ENCODE assay signal across 22 cellular contexts in the genomic region with DNA sequence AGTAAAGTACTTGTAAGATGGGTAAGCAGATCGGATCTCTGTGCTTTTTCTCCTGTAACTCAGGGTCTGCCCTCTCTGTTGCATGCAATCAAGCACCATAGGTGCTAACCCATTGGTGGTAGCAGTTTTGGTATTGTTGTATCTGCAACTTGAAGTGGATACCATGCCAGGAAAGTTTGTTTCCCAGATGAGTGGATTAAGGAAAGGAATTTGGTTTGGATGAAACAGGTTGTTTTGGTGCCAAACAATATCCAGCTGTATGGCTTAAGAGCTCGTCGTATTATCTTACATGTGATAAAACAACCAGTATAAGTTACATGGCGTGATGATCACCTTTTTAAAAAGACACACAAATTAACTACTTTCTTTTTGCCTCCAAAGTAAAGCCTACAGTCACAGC.
A peak's percentile ranks its signal among the peaks of the same experiment; 100 is the strongest.
DNase-seq lines count a peak whose midpoint lies in the region; ATAC-seq and TF ChIP-seq lines count a peak whose summit lies in the region.
"Had no signal": no experiment of that assay in that cellular context is flagged by ENCODE, and none has a peak within 500 bp of the region (broad histone marks: within the 10 kb centered on the region; RNA-seq: fewer than 3 reads in every experiment).

No MANE protein-coding gene starts in this region.

- DNase-seq in AG09319 (ENCODE audit: extremely low read depth, low read depth): peak; percentile 11
- no peak for DNase-seq in WTC11 (ENCODE audit: low spot score)
- peak; percentile 21 for DNase-seq in fibroblast of gingiva (ENCODE audit: low read depth)
- DNase-seq in MG63: no peak
- DNase-seq in SK-N-SH: no peak
- no peak for DNase-seq in PC-9
- DNase-seq: Calu3; CD8-positive, alpha-beta T cell; DMS53; EL; GOT3; NCI-H1048; NCI-H1436; NCI-H2029; NCI-H2171; NCI-H446 treated with DMSO at 0.1 percent for 48 hours; NCI-H69; Peyer's patch had no signal

- peaks cover 23% of the 10 kb centered on the region for H3F3A ChIP-seq in SK-N-SH (replicated peaks; ENCODE audit: insufficient read depth)
- H3F3A ChIP-seq in PC-9 (ENCODE audit: insufficient read depth, low read depth): no peaks in the 10 kb centered on the region

- H3K9ac ChIP-seq in SK-N-SH: no peak overlapping the region
- H3K9ac ChIP-seq: BLaER1 treated with 17β-estradiol and CSF1 and Interleukin-3, amounts not matched to agents 10 nM and 100 nM; KMS-11 had no signal

- H3K27me3 ChIP-seq in MG63 (no peaks in the 10 kb centered on the region), SK-N-SH (ENCODE audit: insufficient read depth) (no peaks in the 10 kb centered on the region), PC-9 (ENCODE audit: insufficient read depth, low read depth) (no peaks in the 10 kb centered on the region)
- H3K27me3 ChIP-seq: BLaER1 treated with 17β-estradiol and CSF1 and Interleukin-3, amounts not matched to agents 10 nM and 100 nM; Peyer's patch; SJSA1 had no signal

- no peak for TF ChIP-seq EP300 in SK-N-SH (IDR thresholded peaks at IDR 0.05; ENCODE audit: borderline replicate concordance in 1 of 2, low read depth in 1 of 2, low read length in 1 of 2)

- H3K79me2 ChIP-seq in SK-N-SH (ENCODE audit: insufficient read depth) (no peaks in the 10 kb centered on the region), PC-9 (ENCODE audit: low read depth) (no peaks in the 10 kb centered on the region)

- H3K4me1 ChIP-seq in SK-N-SH (ENCODE audit: control insufficient read depth in 1 of 2, insufficient read depth in 2 of 2, low read depth in 1 of 2, low read length in 1 of 2) (peaks cover 7 to 28% of the 10 kb centered on the region in 2 experiments), PC-9 (replicated peaks; ENCODE audit: insufficient read depth) (no peaks in the 10 kb centered on the region)
- H3K4me1 ChIP-seq: BLaER1 treated with 17β-estradiol and CSF1 and Interleukin-3, amounts not matched to agents 10 nM and 100 nM; Peyer's patch had no signal

- H2AFZ ChIP-seq in SK-N-SH (ENCODE audit: low read depth): no peak overlapping the region
- no peak overlapping the region for H2AFZ ChIP-seq in PC-9

- H4K20me1 ChIP-seq in SK-N-SH (ENCODE audit: insufficient read depth) (no peaks in the 10 kb centered on the region), PC-9 (ENCODE audit: insufficient read depth) (no peaks in the 10 kb centered on the region)
- H4K20me1 ChIP-seq: BLaER1 treated with 17β-estradiol and CSF1 and Interleukin-3, amounts not matched to agents 10 nM and 100 nM had no signal

- CTCF ChIA-PET in WTC11 (lab: Charles Lee): no interaction called here
- CTCF ChIA-PET in SK-N-SH (lab: Yijun Ruan, JAX): no interaction called here
- CTCF ChIA-PET in PC-9 (lab: Charles Lee): no interaction called here

- H3K36me3 ChIP-seq in MG63 (no peaks in the 10 kb centered on the region), SK-N-SH (replicated peaks in 1 of 2; ENCODE audit: control insufficient read depth in 1 of 2, insufficient read depth in 2 of 2, low read length in 1 of 2) (no peaks in the 10 kb centered on the region), PC-9 (ENCODE audit: low read depth) (no peaks in the 10 kb centered on the region)
- H3K36me3 ChIP-seq: BLaER1 treated with 17β-estradiol and CSF1 and Interleukin-3, amounts not matched to agents 10 nM and 100 nM; Peyer's patch; SJSA1 had no signal

- H3K27ac Mint-ChIP-seq in WTC11 (no peak overlapping the region), nephron (peak overlapping the region in 2 of 3 experiments; percentile 73 to 78)
- H3K27ac Mint-ChIP-seq: CD8-positive, alpha-beta T cell had no signal

- H3K4me1 Mint-ChIP-seq in WTC11 (peaks cover 47% of the 10 kb centered on the region), nephron (peaks cover 53% of the 10 kb centered on the region)

- ATAC-seq in WTC11: 0 out of 2 replicates have a peak, but pooled peaks have one; percentile 30
- ATAC-seq: CD8-positive, alpha-beta T cell had no signal

- no peaks in the 10 kb centered on the region for H3K27me3 Mint-ChIP-seq in WTC11 (ENCODE audit: low read depth)
- H3K27me3 Mint-ChIP-seq in nephron (ENCODE audit: low read depth): no peaks in the 10 kb centered on the region

- no peaks in the 10 kb centered on the region for H3K9me2 ChIP-seq in SK-N-SH
- H3K9me2 ChIP-seq in PC-9 (ENCODE audit: insufficient read depth): no peaks in the 10 kb centered on the region

- H3K4me2 ChIP-seq in SK-N-SH (no peak overlapping the region), PC-9 (no peak overlapping the region)
- H3K4me2 ChIP-seq: BLaER1 treated with 17β-estradiol and CSF1 and Interleukin-3, amounts not matched to agents 10 nM and 100 nM; KMS-11 had no signal

- TF ChIP-seq CTCF in AG09319 (IDR thresholded peaks at IDR 0.05; ENCODE audit: low read depth, low read length): no peak
- TF ChIP-seq CTCF in WTC11 (IDR thresholded peaks at IDR 0.05): no peak
- no peak for TF ChIP-seq CTCF in nephron (IDR thresholded peaks at IDR 0.05; ENCODE audit: unreplicated experiment in 3 of 3)
- no peak for TF ChIP-seq CTCF in SK-N-SH (IDR thresholded peaks at IDR 0.05)
- TF ChIP-seq CTCF in PC-9 (conservative IDR thresholded peaks at IDR 0.05): no peak

- H3K9me3 ChIP-seq in MG63 (no peaks in the 10 kb centered on the region), SK-N-SH (no peaks in the 10 kb centered on the region), PC-9 (ENCODE audit: insufficient read depth, low read depth) (no peaks in the 10 kb centered on the region)
- H3K9me3 ChIP-seq: BLaER1 treated with 17β-estradiol and CSF1 and Interleukin-3, amounts not matched to agents 10 nM and 100 nM; Peyer's patch; SJSA1 had no signal

- H3K9me3 Mint-ChIP-seq in WTC11 (no peaks in the 10 kb centered on the region), nephron (no peaks in the 10 kb centered on the region)
- H3K9me3 Mint-ChIP-seq: CD8-positive, alpha-beta T cell had no signal

- WGBS in SK-N-SH (ENCODE audit: low lambda C conversion rate): 89% methylated on average over 4 of the region's 4 CpGs

- BruUV-seq in PC-9 (replicated peaks; lab: Mats Ljungman, UMichigan): no TSS peak

- H3K4me3 ChIP-seq in MG63 (no peak overlapping the region), SK-N-SH (ENCODE audit: low read depth in 2 of 2, low read length in 1 of 2) (no peak overlapping the region), PC-9 (no peak overlapping the region)
- H3K4me3 ChIP-seq: BLaER1 treated with 17β-estradiol and CSF1 and Interleukin-3, amounts not matched to agents 10 nM and 100 nM; Peyer's patch; SJSA1 had no signal

- POLR2A ChIA-PET in WTC11 (lab: Charles Lee) (no interaction called here), SK-N-SH (lab: Yijun Ruan, JAX) (no interaction called here), PC-9 (lab: Charles Lee; ENCODE audit: unreplicated experiment) (no interaction called here)

- no peak for TF ChIP-seq RAD21 in SK-N-SH (IDR thresholded peaks at IDR 0.05; ENCODE audit: low read length)

- H3K4me3 Mint-ChIP-seq in WTC11 (no peak overlapping the region), nephron (no peak overlapping the region)
- H3K4me3 Mint-ChIP-seq: CD8-positive, alpha-beta T cell had no signal

- H3K36me3 Mint-ChIP-seq in WTC11 (no peaks in the 10 kb centered on the region), nephron (ENCODE audit: low read depth) (no peaks in the 10 kb centered on the region)
- H3K36me3 Mint-ChIP-seq: CD8-positive, alpha-beta T cell had no signal

- intact Hi-C loops in PC-9 (cut with micrococcal nuclease; ENCODE audit: unreplicated experiment): no loop called here

- H3K27ac ChIP-seq in SK-N-SH (ENCODE audit: low read depth in 2 of 2, low read length in 1 of 2): no peak overlapping the region
- H3K27ac ChIP-seq in PC-9: no peak overlapping the region
- H3K27ac ChIP-seq: BLaER1 treated with 17β-estradiol and CSF1 and Interleukin-3, amounts not matched to agents 10 nM and 100 nM; KMS-11; Peyer's patch; SJSA1 had no signal

TF ChIP-seq in WTC11, 78 proteins besides CTCF, POLR2A, EP300 and RAD21:
- TF ChIP-seq NFATC4 (CRISPR knock-in tag; IDR thresholded peaks at IDR 0.05) (no peak), NR3C1 (CRISPR knock-in tag; conservative IDR thresholded peaks at IDR 0.05; ENCODE audit: low read depth) (no peak)

TF ChIP-seq in SK-N-SH, 30 proteins besides CTCF, POLR2A, EP300 and RAD21 (continues in another document):
- no peak for TF ChIP-seq RXRA (IDR thresholded peaks at IDR 0.05; ENCODE audit: borderline replicate concordance, low read depth)
- no peak for TF ChIP-seq RCOR1 (IDR thresholded peaks at IDR 0.05; ENCODE audit: low read length)
- TF ChIP-seq, protein P1, sequence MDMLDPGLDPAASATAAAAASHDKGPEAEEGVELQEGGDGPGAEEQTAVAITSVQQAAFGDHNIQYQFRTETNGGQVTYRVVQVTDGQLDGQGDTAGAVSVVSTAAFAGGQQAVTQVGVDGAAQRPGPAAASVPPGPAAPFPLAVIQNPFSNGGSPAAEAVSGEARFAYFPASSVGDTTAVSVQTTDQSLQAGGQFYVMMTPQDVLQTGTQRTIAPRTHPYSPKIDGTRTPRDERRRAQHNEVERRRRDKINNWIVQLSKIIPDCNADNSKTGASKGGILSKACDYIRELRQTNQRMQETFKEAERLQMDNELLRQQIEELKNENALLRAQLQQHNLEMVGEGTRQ (IDR thresholded peaks at IDR 0.05; ENCODE audit: borderline replicate concordance, low read depth, low read length): no peak
- no peak for TF ChIP-seq EZH2phosphoT487 (IDR thresholded peaks at IDR 0.05; ENCODE audit: borderline replicate concordance, low read depth)
- TF ChIP-seq MEF2A (IDR thresholded peaks at IDR 0.05; ENCODE audit: borderline replicate concordance, low read depth): no peak
- TF ChIP-seq, protein P2, sequence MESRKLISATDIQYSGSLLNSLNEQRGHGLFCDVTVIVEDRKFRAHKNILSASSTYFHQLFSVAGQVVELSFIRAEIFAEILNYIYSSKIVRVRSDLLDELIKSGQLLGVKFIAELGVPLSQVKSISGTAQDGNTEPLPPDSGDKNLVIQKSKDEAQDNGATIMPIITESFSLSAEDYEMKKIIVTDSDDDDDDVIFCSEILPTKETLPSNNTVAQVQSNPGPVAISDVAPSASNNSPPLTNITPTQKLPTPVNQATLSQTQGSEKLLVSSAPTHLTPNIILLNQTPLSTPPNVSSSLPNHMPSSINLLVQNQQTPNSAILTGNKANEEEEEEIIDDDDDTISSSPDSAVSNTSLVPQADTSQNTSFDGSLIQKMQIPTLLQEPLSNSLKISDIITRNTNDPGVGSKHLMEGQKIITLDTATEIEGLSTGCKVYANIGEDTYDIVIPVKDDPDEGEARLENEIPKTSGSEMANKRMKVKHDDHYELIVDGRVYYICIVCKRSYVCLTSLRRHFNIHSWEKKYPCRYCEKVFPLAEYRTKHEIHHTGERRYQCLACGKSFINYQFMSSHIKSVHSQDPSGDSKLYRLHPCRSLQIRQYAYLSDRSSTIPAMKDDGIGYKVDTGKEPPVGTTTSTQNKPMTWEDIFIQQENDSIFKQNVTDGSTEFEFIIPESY (IDR thresholded peaks at IDR 0.05; ENCODE audit: borderline replicate concordance, low read depth): no peak
- no peak for TF ChIP-seq SMC3 (IDR thresholded peaks at IDR 0.05; ENCODE audit: low read depth, low read length)
- TF ChIP-seq SIN3A (IDR thresholded peaks at IDR 0.05; ENCODE audit: borderline replicate concordance, low read depth, low read length): no peak

Comparison
In these comparisons a context has a peak if more than half of its experiments do, and no peak if none do; other contexts are left out.
1. DNase-seq: peak in AG09319 (single experiment) and fibroblast of gingiva (single experiment); none in WTC11 (single experiment), MG63 (single experiment), SK-N-SH (single experiment) and PC-9 (0 of 2).